11 cellular contexts compared by ENCODE assay signal in genomic region chr15:62895905-62896316, GRCh38.
DNase-seq lines count a peak whose midpoint lies in the region; ATAC-seq, FAIRE-seq and TF ChIP-seq lines count a peak whose summit lies in the region.
"Had no signal": no experiment of that assay in that cellular context is flagged by ENCODE, and none has a peak within 500 bp of the region (broad histone marks: within the 10 kb centered on the region; RNA-seq: fewer than 3 reads in every experiment).

No MANE protein-coding gene starts in this region.

- peak; percentile 96 for FAIRE-seq in A549 (lab: Jason Lieb, UNC)
- no peak for FAIRE-seq in frontal cortex (lab: Jason Lieb, UNC)

- H3K4me1 ChIP-seq in A549 (peaks cover 70% of the 10 kb centered on the region), HUES64 (ENCODE audit: insufficient read depth, low read length) (peaks cover 35% of the 10 kb centered on the region), mesodermal cell (ENCODE audit: control insufficient read depth, insufficient read depth, low read length, poor library complexity, severe bottlenecking) (peaks cover 48% of the 10 kb centered on the region)

- TF ChIP-seq RAD21 in A549 (conservative IDR thresholded peaks at IDR 0.05 in 1 of 2, IDR thresholded peaks at IDR 0.05 in 1 of 2), result peak in 1 of 2 experiments; percentile 15; a peak in 3 of 5 replicates

- POLR2A ChIA-PET in A549 (lab: Yijun Ruan, JAX), result interaction anchor here (0.6 to 5.3 kb wide), 8 partner anchors 8 to 154 kb away, joined by 3 to 98 read pairs (median 3); partner anchors contain the start of gene TPM1

- H3K4me3 ChIP-seq in A549 (no peak overlapping the region), HUES64 (ENCODE audit: low read length) (no peak overlapping the region), coronary artery (no peak overlapping the region), mesodermal cell (ENCODE audit: extremely low read depth, insufficient read depth, low read length, poor library complexity, severe bottlenecking) (no peak overlapping the region)

- DNase-seq in A549 (ENCODE audit: low read depth in 1 of 2, low spot score in 1 of 2), result peak; percentile 86 to 94
- DNase-seq in coronary artery (ENCODE audit: low spot score), result no peak
- no peak for DNase-seq in epidermal melanocyte (ENCODE audit: insufficient read length, low spot score)
- DNase-seq in NCI-H1105 treated with DMSO at 0.1 percent for 48 hours (lab: John Stamatoyannopoulos, UW), result no peak
- no peak for DNase-seq in frontal cortex (ENCODE audit: low spot score in 2 of 2)
- DNase-seq: activated CD8-positive, alpha-beta memory T cell treated with anti-CD3 and anti-CD28 coated beads, Interleukin-2, amount 50 U/mL, for 48 hours; SIG-M5; stimulated activated CD4-positive, alpha-beta T cell treated with anti-CD3 and anti-CD28 coated beads, Interleukin-2, amount 100 ng/mL, for 24 hours had no signal

- peak overlapping the region; percentile 65; the same call in 1 of the 2 replicates for H3K9ac ChIP-seq in HUES64 (ENCODE audit: low read depth, low read length)

- TF ChIP-seq POLR2A in A549 (IDR thresholded peaks at IDR 0.05; ENCODE audit: low read length), result no peak

- no peaks in the 10 kb centered on the region for H3K36me3 ChIP-seq in HUES64 (ENCODE audit: insufficient read depth, low read length)
- no peaks in the 10 kb centered on the region for H3K36me3 ChIP-seq in mesodermal cell (ENCODE audit: control insufficient read depth, insufficient read depth, low read length)

- CTCF ChIA-PET in A549 (lab: Yijun Ruan, JAX), result interaction anchor here (0.6 to 6.8 kb wide), 17 partner anchors 9 to 240 kb away, joined by 3 to 76 read pairs (median 6); partner anchors contain the start of gene TPM1

- H3K27me3 ChIP-seq in HUES64 (ENCODE audit: insufficient read depth, low read length), result no peaks in the 10 kb centered on the region

- WGBS in A549 (ENCODE audit: missing lambda C conversion rate), result 0% methylated on average over 1 of the region's 1 CpG
- WGBS in HUES64, result 71% methylated on average over 1 of the region's 1 CpG
- WGBS in mesodermal cell (ENCODE audit: insufficient coverage in 2 of 2), 2 experiments, result 80% methylated on average over 1 of the region's 1 CpG; no CpG with 5 or more reads in 1 of the 2 experiments

- TF ChIP-seq CTCF in A549 (IDR thresholded peaks at IDR 0.05), result no peak
- no peak for TF ChIP-seq CTCF in coronary artery (IDR thresholded peaks at IDR 0.05)

- peak overlapping the region; percentile 73 for H3K4me2 ChIP-seq in A549

- ATAC-seq in A549 (peak; percentile 30 to 65), HG03045 (IDR thresholded peaks at IDR 0.05; ENCODE audit: unreplicated experiment) (no peak)

- TF ChIP-seq EP300 in A549 (IDR thresholded peaks at IDR 0.05), result peak; percentile 87 to 92; a peak in 4 of 5 replicates

- peaks cover 3% of the 10 kb centered on the region; the same call in 1 of the 3 replicates for H3K9me3 ChIP-seq in A549
- no peaks in the 10 kb centered on the region for H3K9me3 ChIP-seq in HUES64 (ENCODE audit: insufficient read depth, low read depth, low read length)
- H3K9me3 ChIP-seq in mesodermal cell (ENCODE audit: control insufficient read depth, low read length), result no peaks in the 10 kb centered on the region

- peak overlapping the region; percentile 98 to 99 for H3K27ac ChIP-seq in A549
- peak overlapping the region; percentile 76 for H3K27ac ChIP-seq in HUES64 (ENCODE audit: low read depth, low read length)
- H3K27ac ChIP-seq in coronary artery, result peak overlapping the region; percentile 35 to 85
- peak overlapping the region; percentile 100 for H3K27ac ChIP-seq in mesodermal cell (ENCODE audit: low read depth, low read length, severe bottlenecking)

TF ChIP-seq in A549, 52 proteins besides CTCF, POLR2A, EP300 and RAD21:
- TF ChIP-seq ZSCAN20 (CRISPR knock-in tag; IDR thresholded peaks at IDR 0.05) (0 out of 2 replicates have a peak, but pooled peaks have one; percentile 15), PBX3 (IDR thresholded peaks at IDR 0.05) (0 out of 2 replicates have a peak, but pooled peaks have one; percentile 35), BCL3 (IDR thresholded peaks at IDR 0.05) (peak; percentile 85), ZC3H11A (IDR thresholded peaks at IDR 0.05) (no peak), KDM1A (IDR thresholded peaks at IDR 0.05; ENCODE audit: low read depth) (0 out of 2 replicates have a peak, but pooled peaks have one; percentile 45), MAX (IDR thresholded peaks at IDR 0.05) (peak; percentile 8; the same call in 1 of the 2 replicates), JUNB (IDR thresholded peaks at IDR 0.05) (peak; percentile 93), ZNF302 (CRISPR knock-in tag; IDR thresholded peaks at IDR 0.05) (0 out of 2 replicates have a peak, but pooled peaks have one; percentile 14), HOXB5 (CRISPR knock-in tag; IDR thresholded peaks at IDR 0.05) (peak; percentile 38; the same call in 1 of the 2 replicates), RARB (CRISPR knock-in tag; IDR thresholded peaks at IDR 0.05) (no peak), RCOR1 (IDR thresholded peaks at IDR 0.05; ENCODE audit: low read depth, low read length) (no peak), FOXS1 (CRISPR knock-in tag; IDR thresholded peaks at IDR 0.05) (0 out of 2 replicates have a peak, but pooled peaks have one; percentile 14), SMC3 (IDR thresholded peaks at IDR 0.05) (peak; percentile 51), JUN (IDR thresholded peaks at IDR 0.05) (peak; percentile 63 to 74; a peak in 4 of 5 replicates), FOSB (CRISPR knock-in tag; IDR thresholded peaks at IDR 0.05) (no peak), CEBPB (IDR thresholded peaks at IDR 0.05) (peak; percentile 89 to 97), GATA3 (IDR thresholded peaks at IDR 0.05; ENCODE audit: borderline replicate concordance) (peak; percentile 90; the same call in 1 of the 2 replicates), ZFP36 (IDR thresholded peaks at IDR 0.05; ENCODE audit: borderline replicate concordance, partially characterized antibody) (no peak), HES2 (IDR thresholded peaks at IDR 0.05) (peak; percentile 75), FOSL2 (IDR thresholded peaks at IDR 0.05) (peak; percentile 75), FOSL2 (CRISPR knock-in tag; IDR thresholded peaks at IDR 0.05) (peak; percentile 79), ATOH8 (CRISPR knock-in tag; IDR thresholded peaks at IDR 0.05; ENCODE audit: low read depth) (no peak)

Comparison
In these comparisons a context has a peak if more than half of its experiments do, and no peak if none do; other contexts are left out.
1. DNase-seq: peak in A549 (2 of 2); none in coronary artery (single experiment), epidermal melanocyte (single experiment), NCI-H1105 treated with DMSO at 0.1 percent for 48 hours (single experiment) and frontal cortex (0 of 2).
2. Peak in every context shown above with its lines, with median percentiles within 50 percentile points of each other: H3K27ac ChIP-seq.